In the genomic region with DNA sequence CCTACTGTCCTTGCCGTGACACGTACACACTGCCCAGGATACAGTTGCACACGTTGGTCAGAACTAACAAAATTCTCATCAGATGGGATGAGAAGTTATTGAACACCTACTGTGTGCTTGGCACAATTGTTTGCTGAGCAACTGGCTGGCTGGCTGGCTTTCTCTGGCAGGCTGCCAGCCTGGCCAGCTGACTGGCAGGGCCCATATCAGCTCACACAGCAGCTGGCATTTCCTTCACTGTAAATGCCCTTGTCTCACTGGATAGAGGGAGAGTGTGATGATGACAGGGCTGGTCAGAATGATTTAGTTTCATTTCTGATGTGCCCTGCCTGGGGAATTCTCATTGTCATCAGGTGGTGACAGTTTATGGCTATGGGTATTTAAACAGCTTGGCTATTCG, we compare ENCODE assay signal across 15 cellular contexts. TPM values are rescaled to one million over a fixed set of nuclear protein-coding genes. Genes with fewer than 3 reads are reported as not detected.
DNase-seq lines count a peak whose midpoint lies in the region; ATAC-seq and TF ChIP-seq lines count a peak whose summit lies in the region.
"Had no signal": no experiment of that assay in that cellular context is flagged by ENCODE, and none has a peak within 500 bp of the region (broad histone marks: within the 10 kb centered on the region; RNA-seq: fewer than 3 reads in every experiment).

No MANE protein-coding gene starts in this region.

- H3K4me1 Mint-ChIP-seq in immature natural killer cell = no peaks in the 10 kb centered on the region

- H3K36me3 ChIP-seq in SK-N-SH (replicated peaks in 1 of 2; ENCODE audit: control insufficient read depth in 1 of 2, insufficient read depth in 2 of 2, low read length in 1 of 2) (no peaks in the 10 kb centered on the region), mucosa of rectum (ENCODE audit: control insufficient read depth in 2 of 2, insufficient read depth in 2 of 2, low read length in 2 of 2) (no peaks in the 10 kb centered on the region)
- H3K36me3 ChIP-seq: breast epithelium, right lobe of liver had no signal

- no peaks in the 10 kb centered on the region for H4K20me1 ChIP-seq in SK-N-SH (ENCODE audit: insufficient read depth)

- H3K4me3 Mint-ChIP-seq in immature natural killer cell = no peak overlapping the region

- H3K27me3 Mint-ChIP-seq in immature natural killer cell (ENCODE audit: low read depth in 3 of 3) = peaks cover 9 to 12% (median 10%) of the 10 kb centered on the region in 3 donors

- H3K9ac ChIP-seq in SK-N-SH = no peak overlapping the region
- H3K9ac ChIP-seq in mucosa of rectum (ENCODE audit: low read depth in 1 of 2, low read length in 2 of 2) = no peak overlapping the region

- no peaks in the 10 kb centered on the region for H3K9me3 ChIP-seq in SK-N-SH
- H3K9me3 ChIP-seq in mucosa of rectum (ENCODE audit: control insufficient read depth in 2 of 2, low read length in 2 of 2) = no peaks in the 10 kb centered on the region
- H3K9me3 ChIP-seq: breast epithelium, right lobe of liver had no signal

- no peaks in the 10 kb centered on the region for H3K79me2 ChIP-seq in SK-N-SH (ENCODE audit: insufficient read depth)

- peak overlapping the region in 1 of 2 experiments; percentile 39; a peak in 2 of 4 replicates for H3K27ac ChIP-seq in SK-N-SH (ENCODE audit: low read depth in 2 of 2, low read length in 1 of 2)
- H3K27ac ChIP-seq in mucosa of rectum (ENCODE audit: low read depth in 2 of 2, low read length in 2 of 2) = peak overlapping the region; percentile 58 to 70
- H3K27ac ChIP-seq: breast epithelium, right lobe of liver had no signal

- no peaks in the 10 kb centered on the region for H3K36me3 Mint-ChIP-seq in immature natural killer cell

- CTCF ChIA-PET in SK-N-SH (lab: Yijun Ruan, JAX) = interaction anchor here (0.9 to 3.2 kb wide), 7 partner anchors 11 to 93 kb away, joined by 4 to 19 read pairs (median 5); a partner anchor contains a TSS

- no peak overlapping the region for H2AFZ ChIP-seq in SK-N-SH (ENCODE audit: low read depth)

- WGBS in SK-N-SH (ENCODE audit: low lambda C conversion rate) = 60% methylated on average over 4 of the region's 4 CpGs

- no peak overlapping the region for H3K4me3 ChIP-seq in SK-N-SH (ENCODE audit: low read depth in 2 of 2, low read length in 1 of 2)
- no peak overlapping the region for H3K4me3 ChIP-seq in mucosa of rectum (ENCODE audit: low read length in 2 of 2)
- H3K4me3 ChIP-seq: breast epithelium, right lobe of liver had no signal

- no peak for TF ChIP-seq EP300 in SK-N-SH (IDR thresholded peaks at IDR 0.05; ENCODE audit: borderline replicate concordance in 1 of 2, low read depth in 1 of 2, low read length in 1 of 2)

- peaks cover 0 to 12% of the 10 kb centered on the region in 2 experiments; a peak in 1 of 4 replicates for H3K4me1 ChIP-seq in SK-N-SH (ENCODE audit: control insufficient read depth in 1 of 2, insufficient read depth in 2 of 2, low read depth in 1 of 2, low read length in 1 of 2)
- H3K4me1 ChIP-seq in mucosa of rectum (ENCODE audit: control insufficient read depth in 2 of 2, insufficient read depth in 2 of 2, low read length in 2 of 2) = peaks cover 24 to 28% of the 10 kb centered on the region in 2 donors
- H3K4me1 ChIP-seq: breast epithelium had no signal

- DNase-seq in DMS 273 treated with DMSO at 0.1 percent for 48 hours (lab: John Stamatoyannopoulos, UW) (peak; percentile 29), NCI-H1105 (lab: John Stamatoyannopoulos, UW) (peak; percentile 69), SK-N-SH (peak; percentile 68), immature natural killer cell (no peak), NCI-H446 (lab: John Stamatoyannopoulos, UW) (no peak)
- DNase-seq in activated CD4-positive, CD25-positive, alpha-beta regulatory T cell (lab: John Stamatoyannopoulos, UW) = no peak
- DNase-seq: activated naive CD4-positive, alpha-beta T cell treated with Interleukin-2 at 50 U/mL for 16 hours; foreskin melanocyte; KBM-7; NCI-H446 treated with DMSO at 0.1 percent for 48 hours; right lobe of liver; stimulated activated naive CD4-positive, alpha-beta T cell had no signal

- H3K27me3 ChIP-seq in SK-N-SH (ENCODE audit: insufficient read depth) (no peaks in the 10 kb centered on the region; the same call in 1 of the 2 replicates), mucosa of rectum (ENCODE audit: control insufficient read depth in 2 of 2, insufficient read depth in 2 of 2, low read length in 2 of 2) (peaks cover 0 to 2% of the 10 kb centered on the region in 2 donors)
- H3K27me3 ChIP-seq: breast epithelium, right lobe of liver had no signal

- no peaks in the 10 kb centered on the region for H3K9me2 ChIP-seq in SK-N-SH

- no peak for TF ChIP-seq CTCF in SK-N-SH (IDR thresholded peaks at IDR 0.05)

- peaks cover 0 to 1% (median 0%) of the 10 kb centered on the region in 6 donors for H3K9me3 Mint-ChIP-seq in immature natural killer cell

- POLR2A ChIA-PET in SK-N-SH (lab: Yijun Ruan, JAX) = no interaction called here

- no peak overlapping the region for H3K4me2 ChIP-seq in SK-N-SH

- no peak for ATAC-seq in HG02798 (IDR thresholded peaks at IDR 0.05; ENCODE audit: poor library complexity, unreplicated experiment)

- H3F3A ChIP-seq in SK-N-SH (replicated peaks; ENCODE audit: insufficient read depth) = no peaks in the 10 kb centered on the region

- no peak overlapping the region for H3K27ac Mint-ChIP-seq in immature natural killer cell

- TF ChIP-seq RAD21 in SK-N-SH (IDR thresholded peaks at IDR 0.05; ENCODE audit: low read length) = no peak

TF ChIP-seq in SK-N-SH, 30 proteins besides CTCF, POLR2A, EP300 and RAD21:
- TF ChIP-seq CHD2 (IDR thresholded peaks at IDR 0.05; ENCODE audit: low read length, partially characterized antibody) = peak; percentile 41
- no peak for TF ChIP-seq GATA2 (CRISPR knock-in tag; IDR thresholded peaks at IDR 0.05)
- TF ChIP-seq TCF12 (IDR thresholded peaks at IDR 0.05) = no peak
- TF ChIP-seq, protein P1, sequence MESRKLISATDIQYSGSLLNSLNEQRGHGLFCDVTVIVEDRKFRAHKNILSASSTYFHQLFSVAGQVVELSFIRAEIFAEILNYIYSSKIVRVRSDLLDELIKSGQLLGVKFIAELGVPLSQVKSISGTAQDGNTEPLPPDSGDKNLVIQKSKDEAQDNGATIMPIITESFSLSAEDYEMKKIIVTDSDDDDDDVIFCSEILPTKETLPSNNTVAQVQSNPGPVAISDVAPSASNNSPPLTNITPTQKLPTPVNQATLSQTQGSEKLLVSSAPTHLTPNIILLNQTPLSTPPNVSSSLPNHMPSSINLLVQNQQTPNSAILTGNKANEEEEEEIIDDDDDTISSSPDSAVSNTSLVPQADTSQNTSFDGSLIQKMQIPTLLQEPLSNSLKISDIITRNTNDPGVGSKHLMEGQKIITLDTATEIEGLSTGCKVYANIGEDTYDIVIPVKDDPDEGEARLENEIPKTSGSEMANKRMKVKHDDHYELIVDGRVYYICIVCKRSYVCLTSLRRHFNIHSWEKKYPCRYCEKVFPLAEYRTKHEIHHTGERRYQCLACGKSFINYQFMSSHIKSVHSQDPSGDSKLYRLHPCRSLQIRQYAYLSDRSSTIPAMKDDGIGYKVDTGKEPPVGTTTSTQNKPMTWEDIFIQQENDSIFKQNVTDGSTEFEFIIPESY (IDR thresholded peaks at IDR 0.05; ENCODE audit: borderline replicate concordance, low read depth) = no peak
- no peak for TF ChIP-seq SMC3 (IDR thresholded peaks at IDR 0.05; ENCODE audit: low read depth, low read length)
- no peak for TF ChIP-seq GABPA (IDR thresholded peaks at IDR 0.05; ENCODE audit: low read depth)
- TF ChIP-seq FOXJ3 (CRISPR knock-in tag; IDR thresholded peaks at IDR 0.05) = no peak
- TF ChIP-seq FOSL2 (IDR thresholded peaks at IDR 0.05; ENCODE audit: borderline replicate concordance, low read depth) = no peak
- no peak for TF ChIP-seq MXI1 (IDR thresholded peaks at IDR 0.05; ENCODE audit: low read depth, low read length)
- no peak for TF ChIP-seq RXRA (IDR thresholded peaks at IDR 0.05; ENCODE audit: borderline replicate concordance, low read depth)
- TF ChIP-seq JUND (IDR thresholded peaks at IDR 0.05) = no peak
- no peak for TF ChIP-seq TEAD4 (IDR thresholded peaks at IDR 0.05; ENCODE audit: borderline replicate concordance, insufficient read depth)
- TF ChIP-seq TAF1 (IDR thresholded peaks at IDR 0.05; ENCODE audit: borderline replicate concordance, low read depth, low read length) = no peak
- TF ChIP-seq MEF2A (IDR thresholded peaks at IDR 0.05; ENCODE audit: borderline replicate concordance, low read depth) = no peak
- no peak for TF ChIP-seq POLR2AphosphoS5 (IDR thresholded peaks at IDR 0.05; ENCODE audit: low read depth, low read length)
- TF ChIP-seq NFIC (IDR thresholded peaks at IDR 0.05; ENCODE audit: borderline replicate concordance) = peak; percentile 9; the same call in 1 of the 2 replicates

RNA-seq across cellular contexts. Expression of a gene that starts 15.8 kb away (rescaled TPM):
- polyA plus RNA-seq in SK-N-SH (2012; rRNA removed) = 2.8 and 5.3 TPM in 2 replicates
- polyA plus RNA-seq in SK-N-SH (2012; cell fraction: cytosol; rRNA removed) = 8.4 and 9.9 TPM in 2 replicates
- polyA plus RNA-seq in SK-N-SH (2012; cell fraction: nucleus; rRNA removed) = 1.3 and 1.6 TPM in 2 replicates
- under 1 TPM in 2 of 3 donors, not detected in 1; 0.10 to 0.43 TPM for polyA plus RNA-seq in immature natural killer cell

RNA-seq across cellular contexts. Expression of a gene that starts 37.8 kb away (rescaled TPM):
- polyA plus RNA-seq in SK-N-SH (2012; rRNA removed) (22.8 and 26.4 TPM in 2 replicates), immature natural killer cell (10 to 100 TPM; 35.1 to 52.1 (median 49.2) TPM)
- 13.8 and 20.8 TPM in 2 replicates for polyA plus RNA-seq in SK-N-SH (2012; cell fraction: cytosol; rRNA removed)
- 12.8 and 16.0 TPM in 2 replicates for polyA plus RNA-seq in SK-N-SH (2012; cell fraction: nucleus; rRNA removed)

Comparison
In these comparisons a context has a peak if more than half of its experiments do, and no peak if none do; other contexts are left out.
1. DNase-seq: peak in DMS 273 treated with DMSO at 0.1 percent for 48 hours (single experiment), NCI-H1105 (single experiment) and SK-N-SH (single experiment); none in activated CD4-positive, CD25-positive, alpha-beta regulatory T cell (0 of 4), immature natural killer cell (0 of 3) and NCI-H446 (0 of 2).